14 cellular contexts compared by ENCODE assay signal in genomic region chr20:892371-892770, GRCh38. TPM values are rescaled to one million over a fixed set of nuclear protein-coding genes. Genes with fewer than 3 reads are reported as not detected.
"Had no signal": no experiment of that assay in that cellular context is flagged by ENCODE, and none has a peak within 500 bp of the region (broad histone marks: within the 10 kb centered on the region; RNA-seq: fewer than 3 reads in every experiment).

No MANE protein-coding gene starts in this region.

RNA-seq across cellular contexts. Expression of gene ANGPT4, which starts 23.8 kb away (rescaled TPM):
- total RNA-seq: activated CD4-positive, alpha-beta memory T cell treated with anti-CD3 and anti-CD28 coated beads for 36 hours; activated CD4-positive, alpha-beta T cell treated with anti-CD3 and anti-CD28 coated beads for 36 hours; activated CD4-positive, alpha-beta T cell treated with anti-CD3 and anti-CD28 coated beads, Interleukin-2, amount 10 ng/mL, durations not matched to agents 24 days and 14 days; activated CD8-positive, alpha-beta memory T cell treated with anti-CD3 and anti-CD28 coated beads for 36 hours; activated CD8-positive, alpha-beta memory T cell treated with anti-CD3 and anti-CD28 coated beads, Interleukin-2, amount 10 ng/mL, durations not matched to agents 7 days and 5 days; activated CD8-positive, alpha-beta T cell treated with anti-CD3 and anti-CD28 coated beads, Interleukin-2, amount 10 ng/mL, durations not matched to agents 7 days and 5 days; activated naive CD4-positive, alpha-beta T cell treated with anti-CD3 and anti-CD28 coated beads for 36 hours; activated naive CD8-positive, alpha-beta T cell treated with anti-CD3 and anti-CD28 coated beads for 36 hours; activated T-helper 1 cell treated with anti-CD3 and anti-CD28 coated beads, Interleukin-12 subunit alpha, Interleukin-12 subunit beta, Interleukin-2, Interleukin-4 antibody, amounts not matched to agents 30 ng/mL and 10 ng/mL and 1 ng/mL, durations not matched to agents 14 hours and 24 hours and 36 hours; activated T-helper 2 cell treated with anti-CD3 and anti-CD28 coated beads, Interferon-gamma antibody, Interleukin-2, Interleukin-4, amounts not matched to agents 10 μg/mL and 5 μg/mL and 100 μg/mL, durations not matched to agents 14 hours and 24 hours and 36 hours; epithelial cell of proximal tubule; frontal cortex; T-cell; T-helper 2 cell treated with Interferon-gamma antibody and Interleukin-4, amounts not matched to agents 100 ng/mL and 5 ng/mL, for 36 hours had no signal
